10 cellular contexts compared by ENCODE assay signal in genomic region chr17:37089998-37090397, GRCh38.
DNase-seq lines count a peak whose midpoint lies in the region; ATAC-seq and TF ChIP-seq lines count a peak whose summit lies in the region.
"Had no signal": no experiment of that assay in that cellular context is flagged by ENCODE, and none has a peak within 500 bp of the region (broad histone marks: within the 10 kb centered on the region; RNA-seq: fewer than 3 reads in every experiment).

No MANE protein-coding gene starts in this region.

- no peaks in the 10 kb centered on the region for H3F3A ChIP-seq in PC-3 (ENCODE audit: low read length, unreplicated experiment)

- no peak overlapping the region for H3K27ac ChIP-seq in PC-3 (ENCODE audit: low read length)
- H3K27ac ChIP-seq: C4-2B, parathyroid adenoma had no signal

- peaks cover 17% of the 10 kb centered on the region; the same call in 1 of the 2 replicates for H3K36me3 ChIP-seq in PC-3 (ENCODE audit: low read depth, low read length)

- H3K4me2 ChIP-seq in PC-3 (ENCODE audit: low read length): no peak overlapping the region

- H3K4me3 Mint-ChIP-seq in T-helper 2 cell treated with Interferon-gamma antibody and Interleukin-4, amounts not matched to agents 5 μg/mL and 100 μg/mL, for 36 hours: peak overlapping the region; percentile 69

- peak; percentile 47 for DNase-seq in activated naive CD4-positive, alpha-beta T cell treated with Interleukin-2 at 50 U/mL for 16 hours
- no peak for DNase-seq in activated naive CD4-positive, alpha-beta T cell (lab: John Stamatoyannopoulos, UW)
- peak; percentile 49 for DNase-seq in T-helper 2 cell treated with Interferon-gamma antibody and Interleukin-4, amounts not matched to agents 5 μg/mL and 100 μg/mL, for 36 hours (ENCODE audit: low spot score)
- DNase-seq in fibroblast of villous mesenchyme (ENCODE audit: low read depth) (peak; percentile 27), SW480 (ENCODE audit: low spot score) (no peak), PC-3 (no peak)
- peak; percentile 23 for DNase-seq in stimulated activated naive CD4-positive, alpha-beta T cell treated with Interleukin-2 at 50 U/mL for 16 hours (lab: John Stamatoyannopoulos, UW)

- H3K27me3 Mint-ChIP-seq in T-helper 2 cell treated with Interferon-gamma antibody and Interleukin-4, amounts not matched to agents 5 μg/mL and 100 μg/mL, for 36 hours (ENCODE audit: low read depth): no peaks in the 10 kb centered on the region

- H3K27ac Mint-ChIP-seq in T-helper 2 cell treated with Interferon-gamma antibody and Interleukin-4, amounts not matched to agents 5 μg/mL and 100 μg/mL, for 36 hours: peak overlapping the region; percentile 92

- TF ChIP-seq CTCF in fibroblast of villous mesenchyme (IDR thresholded peaks at IDR 0.05; ENCODE audit: insufficient read depth, low read depth, low read length) (no peak), PC-3 (conservative IDR thresholded peaks at IDR 0.05; ENCODE audit: low read depth, low read length) (no peak)

- H4K20me1 ChIP-seq in PC-3 (ENCODE audit: low read length): no peaks in the 10 kb centered on the region

- H3K9me3 ChIP-seq in PC-3 (ENCODE audit: low read length): no peaks in the 10 kb centered on the region

- no peaks in the 10 kb centered on the region for H3K9me2 ChIP-seq in PC-3 (replicated peaks; ENCODE audit: low read length)

- POLR2A ChIA-PET in PC-3 (lab: Charles Lee; ENCODE audit: unreplicated experiment): no interaction called here

- H3K4me1 ChIP-seq in PC-3 (ENCODE audit: insufficient read depth, low read length): no peaks in the 10 kb centered on the region

- no peaks in the 10 kb centered on the region for H3K79me2 ChIP-seq in PC-3 (ENCODE audit: low read length)
- H3K79me2 ChIP-seq: parathyroid adenoma had no signal

- CTCF ChIA-PET in PC-3 (lab: Charles Lee): no interaction called here

- H3K4me3 ChIP-seq in fibroblast of villous mesenchyme (ENCODE audit: low read depth, low read length) (no peak overlapping the region), PC-3 (ENCODE audit: low read length) (no peak overlapping the region)

- H3K27me3 ChIP-seq in PC-3 (ENCODE audit: low read length): no peaks in the 10 kb centered on the region

- no peak overlapping the region for H3K9ac ChIP-seq in PC-3 (ENCODE audit: low read length)
- H3K9ac ChIP-seq: parathyroid adenoma had no signal

- H3K9me3 Mint-ChIP-seq in T-helper 2 cell treated with Interferon-gamma antibody and Interleukin-4, amounts not matched to agents 5 μg/mL and 100 μg/mL, for 36 hours: no peaks in the 10 kb centered on the region

- no TSS peak for BruUV-seq in PC-3 (replicated peaks; lab: Mats Ljungman, UMichigan)

- peaks cover 14% of the 10 kb centered on the region for H3K36me3 Mint-ChIP-seq in T-helper 2 cell treated with Interferon-gamma antibody and Interleukin-4, amounts not matched to agents 5 μg/mL and 100 μg/mL, for 36 hours (ENCODE audit: low read depth)

- no peak overlapping the region for H2AFZ ChIP-seq in PC-3 (ENCODE audit: low read length)

- ATAC-seq in HG02884 (IDR thresholded peaks at IDR 0.05; ENCODE audit: unreplicated experiment) (no peak), PC-3 (no peak)

- intact Hi-C loops in PC-3 (cut with micrococcal nuclease): no loop called here

- peaks cover 46% of the 10 kb centered on the region for H3K4me1 Mint-ChIP-seq in T-helper 2 cell treated with Interferon-gamma antibody and Interleukin-4, amounts not matched to agents 5 μg/mL and 100 μg/mL, for 36 hours (ENCODE audit: low read depth)

Comparison
In these comparisons a context has a peak if more than half of its experiments do, and no peak if none do; other contexts are left out.
1. DNase-seq: peak in activated naive CD4-positive, alpha-beta T cell treated with Interleukin-2 at 50 U/mL for 16 hours (single experiment), T-helper 2 cell treated with Interferon-gamma antibody and Interleukin-4, amounts not matched to agents 5 μg/mL and 100 μg/mL, for 36 hours (single experiment), fibroblast of villous mesenchyme (single experiment) and stimulated activated naive CD4-positive, alpha-beta T cell treated with Interleukin-2 at 50 U/mL for 16 hours (single experiment); none in activated naive CD4-positive, alpha-beta T cell (0 of 4), SW480 (single experiment) and PC-3 (single experiment).